Comparison of ENCODE assay signal across 9 cellular contexts in genomic region chr16:48383204-48383876, GRCh38. TPM values are rescaled to one million over a fixed set of nuclear protein-coding genes. Genes with fewer than 3 reads are reported as not detected.
DNase-seq lines count a peak whose midpoint lies in the region; ATAC-seq and TF ChIP-seq lines count a peak whose summit lies in the region.
"Had no signal": no experiment of that assay in that cellular context is flagged by ENCODE, and none has a peak within 500 bp of the region (broad histone marks: within the 10 kb centered on the region; RNA-seq: fewer than 3 reads in every experiment).

No MANE protein-coding gene starts in this region.

- ATAC-seq in GM21360 (IDR thresholded peaks at IDR 0.05; ENCODE audit: unreplicated experiment), result no peak

- no peaks in the 10 kb centered on the region for H3K9me3 ChIP-seq in adrenal gland (replicated peaks in 1 of 3)
- H3K9me3 ChIP-seq in thyroid gland, result no peaks in the 10 kb centered on the region

- DNase-seq in activated T-cell treated with anti-CD3 and anti-CD28 coated beads, Interleukin-2, amount 50 U/mL, for 24 hours, result no peak
- DNase-seq in activated T-cell treated with anti-CD3 and anti-CD28 coated beads, Interleukin-2, amount 50 U/mL, for 1 hour, result no peak
- DNase-seq in adrenal gland, result peak in 1 of 7 donors; percentile 35
- DNase-seq in kidney epithelial cell (ENCODE audit: low read depth), result no peak
- no peak for DNase-seq in thyroid gland
- no peak for DNase-seq in A172 (ENCODE audit: low spot score)
- no peak for DNase-seq in SIG-M5 (lab: John Stamatoyannopoulos, UW)
- DNase-seq: NCI-H1417 treated with DMSO at 0.1 percent for 48 hours had no signal

- H3K4me1 ChIP-seq in adrenal gland (replicated peaks in 1 of 2) (peaks cover 40 to 47% of the 10 kb centered on the region in 2 donors), thyroid gland (peaks cover 29 to 45% of the 10 kb centered on the region in 2 donors)

- no peaks in the 10 kb centered on the region for H3K36me3 ChIP-seq in adrenal gland (replicated peaks in 1 of 2)
- H3K36me3 ChIP-seq in kidney epithelial cell (ENCODE audit: control insufficient read depth, insufficient read depth, low read length), result no peaks in the 10 kb centered on the region
- H3K36me3 ChIP-seq in thyroid gland, result no peaks in the 10 kb centered on the region

- H3K4me3 ChIP-seq in adrenal gland (peak overlapping the region in 3 of 4 donors; percentile 46 to 98 (median 90)), kidney epithelial cell (ENCODE audit: low read depth, low read length) (peak overlapping the region; percentile 69), thyroid gland (replicated peaks in 1 of 3) (peak overlapping the region; percentile 46 to 59 (median 55))

- no peaks in the 10 kb centered on the region for H3K9me3 Mint-ChIP-seq in activated T-cell treated with anti-CD3 and anti-CD28 coated beads, Interleukin-2, amount 50 U/mL, for 24 hours

- TF ChIP-seq POLR2A in adrenal gland (IDR thresholded peaks at IDR 0.05), result no peak
- no peak for TF ChIP-seq POLR2A in thyroid gland (IDR thresholded peaks at IDR 0.05)

- peak overlapping the region; percentile 91 for H3K4me3 Mint-ChIP-seq in activated T-cell treated with anti-CD3 and anti-CD28 coated beads, Interleukin-2, amount 50 U/mL, for 24 hours

- intact Hi-C loops in adrenal gland (cut with DNase I), result no loop called here
- intact Hi-C loops in thyroid gland (cut with DNase I), result no loop called here

- H3K4me1 Mint-ChIP-seq in activated T-cell treated with anti-CD3 and anti-CD28 coated beads, Interleukin-2, amount 50 U/mL, for 24 hours (ENCODE audit: low read depth), result peaks cover 43% of the 10 kb centered on the region

- H3K27ac Mint-ChIP-seq in activated T-cell treated with anti-CD3 and anti-CD28 coated beads, Interleukin-2, amount 50 U/mL, for 24 hours, result peak overlapping the region; percentile 91

- TF ChIP-seq CTCF in adrenal gland (IDR thresholded peaks at IDR 0.05) (no peak), kidney epithelial cell (IDR thresholded peaks at IDR 0.05; ENCODE audit: insufficient read depth, low read length, poor library complexity, severe bottlenecking) (no peak), thyroid gland (IDR thresholded peaks at IDR 0.05) (no peak)

- peaks cover 10% of the 10 kb centered on the region for H3K36me3 Mint-ChIP-seq in activated T-cell treated with anti-CD3 and anti-CD28 coated beads, Interleukin-2, amount 50 U/mL, for 24 hours (ENCODE audit: low read depth)

- 18 to 35% (median 28%) methylated on average over 3 of the region's 3 CpGs for WGBS in adrenal gland, 4 donors
- 46 to 53% methylated on average over 3 of the region's 3 CpGs for WGBS in thyroid gland, 2 donors

- H3K27me3 Mint-ChIP-seq in activated T-cell treated with anti-CD3 and anti-CD28 coated beads, Interleukin-2, amount 50 U/mL, for 24 hours, result no peaks in the 10 kb centered on the region

- H3K27me3 ChIP-seq in adrenal gland (no peaks in the 10 kb centered on the region), kidney epithelial cell (ENCODE audit: control insufficient read depth, insufficient read depth, low read length) (no peaks in the 10 kb centered on the region), thyroid gland (no peaks in the 10 kb centered on the region)

- H3K27ac ChIP-seq in adrenal gland (peak overlapping the region; percentile 47 to 100 (median 99)), thyroid gland (peak overlapping the region; percentile 97 to 98 (median 98))

RNA-seq across cellular contexts. Expression of gene SIAH1, which starts 1.9 kb away (rescaled TPM):
- 10 to 100 TPM; 11.8 to 27.5 (median 18.0) TPM for total RNA-seq in adrenal gland
- 10 to 100 TPM in 2 of 3 donors, 1 to 10 TPM in 1; 9.9 to 17.4 (median 10.9) TPM for polyA plus RNA-seq in adrenal gland
- 30.3 and 31.0 TPM in 2 replicates for total RNA-seq in kidney epithelial cell
- 10 to 100 TPM; 23.9 to 45.8 (median 34.4) TPM for total RNA-seq in thyroid gland
- 32.7 and 36.1 TPM in 2 replicates for total RNA-seq in A172 (2014; rRNA removed; shearing (Covaris generic))
